27 cellular contexts compared by ENCODE assay signal in genomic region chr11:45451766-45452440, GRCh38.
DNase-seq lines count a peak whose midpoint lies in the region; ATAC-seq and TF ChIP-seq lines count a peak whose summit lies in the region.
"Had no signal": no experiment of that assay in that cellular context is flagged by ENCODE, and none has a peak within 500 bp of the region (broad histone marks: within the 10 kb centered on the region; RNA-seq: fewer than 3 reads in every experiment).

No MANE protein-coding gene starts in this region.

- WGBS in adrenal gland, 4 donors: 34 to 45% (median 41%) methylated on average over 8 of the region's 8 CpGs

- TF ChIP-seq POLR2A in adrenal gland (IDR thresholded peaks at IDR 0.05): no peak

- no peak for DNase-seq in left ventricle myocardium superior
- DNase-seq in cardiac septum (ENCODE audit: low spot score): no peak
- DNase-seq in adrenal gland: peak; percentile 42 to 87 (median 82)
- peak; percentile 72 for DNase-seq in fibroblast of the aortic adventitia (ENCODE audit: low read depth)
- no peak for DNase-seq in NCI-H2107 (lab: John Stamatoyannopoulos, UW)
- no peak for DNase-seq in UCSD-AML1 (lab: John Stamatoyannopoulos, UW; ENCODE audit: unreplicated experiment)
- DNase-seq in NCI-H510A (lab: John Stamatoyannopoulos, UW): no peak
- DNase-seq: activated CD4-positive, alpha-beta T cell treated with anti-CD3 and anti-CD28 coated beads, Interleukin-2, amount 50 U/mL, for 4 hours; activated CD8-positive, alpha-beta memory T cell treated with anti-CD3 and anti-CD28 coated beads, Interleukin-2, amount 10 ng/mL, durations not matched to agents 7 days and 5 days; activated gamma-delta T cell; activated naive CD8-positive, alpha-beta T cell treated with anti-CD3 and anti-CD28 coated beads for 36 hours; activated T-cell treated with anti-CD3 and anti-CD28 coated beads, Interleukin-2, amount 50 U/mL, for 4 hours; CD4-positive, alpha-beta T cell; DND-41; esophagus squamous epithelium; NCI-H1092; NCI-H187; NCI-H2171; pancreas; RPMI8226; stimulated activated CD8-positive, alpha-beta memory T cell treated with anti-CD3 and anti-CD28 coated beads, Interleukin-4, amount 100 ng/mL, for 48 hours; testis had no signal

- peak overlapping the region in 3 of 5 donors; percentile 30 to 74 (median 68) for H3K27ac ChIP-seq in adrenal gland
- H3K27ac ChIP-seq: A549, esophagus squamous epithelium, gastroesophageal sphincter, pancreas, testis had no signal

- H3K9me3 ChIP-seq in adrenal gland (replicated peaks in 1 of 3): no peaks in the 10 kb centered on the region
- H3K9me3 ChIP-seq: A549, esophagus squamous epithelium, pancreas, testis had no signal

- ATAC-seq in left ventricle myocardium superior (peak; percentile 30), HG02870 (IDR thresholded peaks at IDR 0.05; ENCODE audit: unreplicated experiment) (no peak)
- ATAC-seq: A549; activated CD4-positive, CD25-positive, alpha-beta regulatory T cell treated with anti-CD3 and anti-CD28 coated beads, Interleukin-2, amount 50 U/mL, for 24 hours; activated CD8-positive, alpha-beta memory T cell treated with anti-CD3 and anti-CD28 coated beads, Interleukin-2, amount 10 ng/mL, durations not matched to agents 7 days and 5 days; activated T-cell treated with anti-CD3 and anti-CD28 coated beads, Interleukin-2, amount 50 U/mL, for 4 hours; gastroesophageal sphincter; SK-N-SH treated with all-trans-retinoic acid at 6 μM for 48 hours had no signal

- no peak overlapping the region for H3K4me3 ChIP-seq in adrenal gland
- no peak overlapping the region for H3K4me3 ChIP-seq in fibroblast of the aortic adventitia (ENCODE audit: low read depth, low read length)
- H3K4me3 ChIP-seq: A549, esophagus squamous epithelium, gastroesophageal sphincter, pancreas, testis had no signal

- H3K27me3 ChIP-seq in adrenal gland: no peaks in the 10 kb centered on the region
- H3K27me3 ChIP-seq: pancreas, testis had no signal

- TF ChIP-seq CTCF in adrenal gland (IDR thresholded peaks at IDR 0.05) (no peak), fibroblast of the aortic adventitia (IDR thresholded peaks at IDR 0.05; ENCODE audit: insufficient read depth, low read length) (no peak)

- H3K36me3 ChIP-seq in adrenal gland (replicated peaks in 1 of 2): no peaks in the 10 kb centered on the region
- H3K36me3 ChIP-seq: esophagus squamous epithelium, gastroesophageal sphincter, pancreas had no signal

- peaks cover 10 to 19% of the 10 kb centered on the region in 2 donors for H3K4me1 ChIP-seq in adrenal gland (replicated peaks in 1 of 2)
- H3K4me1 ChIP-seq: A549, esophagus squamous epithelium, gastroesophageal sphincter, pancreas had no signal

- intact Hi-C loops in left ventricle myocardium superior (cut with micrococcal nuclease): no loop called here
- intact Hi-C loops in cardiac septum (cut with DNase I): no loop called here
- intact Hi-C loops in adrenal gland (cut with DNase I): no loop called here

Comparison
In these comparisons a context has a peak if more than half of its experiments do, and no peak if none do; other contexts are left out.
1. DNase-seq: peak in adrenal gland (7 of 7) and fibroblast of the aortic adventitia (single experiment); none in left ventricle myocardium superior (single experiment), cardiac septum (single experiment), NCI-H2107 (single experiment), UCSD-AML1 (single experiment) and NCI-H510A (single experiment).